20 cellular contexts compared by ENCODE assay signal in the genomic region with DNA sequence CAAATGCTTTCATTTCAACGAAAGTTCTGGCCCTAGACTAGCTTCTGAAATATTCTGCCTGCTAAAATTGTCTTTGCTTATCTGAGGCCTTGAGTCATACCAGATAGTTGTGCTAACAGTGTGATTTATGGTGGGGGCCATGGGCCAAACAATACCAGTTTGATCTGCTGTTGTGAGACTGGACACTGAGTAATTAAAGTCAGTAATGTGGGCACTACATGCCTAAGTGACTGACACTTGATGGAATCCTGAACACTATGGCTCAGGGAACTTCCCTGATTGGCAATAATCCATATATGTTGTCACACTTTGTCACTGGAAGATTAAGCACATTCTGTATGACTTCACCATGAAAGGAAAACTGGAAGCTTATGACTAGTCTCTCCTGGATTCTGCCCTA.
DNase-seq lines count a peak whose midpoint lies in the region; ATAC-seq, FAIRE-seq and TF ChIP-seq lines count a peak whose summit lies in the region.
"Had no signal": no experiment of that assay in that cellular context is flagged by ENCODE, and none has a peak within 500 bp of the region (broad histone marks: within the 10 kb centered on the region; RNA-seq: fewer than 3 reads in every experiment).

No MANE protein-coding gene starts in this region.

- H3K36me3 Mint-ChIP-seq in MCF 10A (ENCODE audit: insufficient read depth, unreplicated experiment) = no peaks in the 10 kb centered on the region
- no peaks in the 10 kb centered on the region for H3K36me3 Mint-ChIP-seq in neural progenitor cell

- H3K36me3 ChIP-seq in breast epithelium (no peaks in the 10 kb centered on the region), bronchial epithelial cell (ENCODE audit: control insufficient read depth, insufficient read depth, low read length) (no peaks in the 10 kb centered on the region), neural progenitor cell (no peaks in the 10 kb centered on the region)
- H3K36me3 ChIP-seq: gastroesophageal sphincter had no signal

- DNase-seq in MCF 10A (ENCODE audit: unreplicated experiment) (peak; percentile 18), breast epithelium (ENCODE audit: low spot score in 2 of 2) (no peak), bronchial epithelial cell (ENCODE audit: low read depth) (peak; percentile 29), right cardiac atrium (peak; percentile 13 to 47 (median 23)), NCI-H748 (lab: John Stamatoyannopoulos, UW; ENCODE audit: unreplicated experiment) (no peak), KBM-7 (no peak), G401 (ENCODE audit: low spot score) (no peak), neural progenitor cell (ENCODE audit: low spot score) (no peak)
- DNase-seq: caudate nucleus; effector memory CD4-positive, alpha-beta T cell; EL; H9; NCI-H1436 treated with DMSO at 0.1 percent for 48 hours; NCI-H446 treated with DMSO at 0.1 percent for 48 hours had no signal

- H3K4me2 ChIP-seq in neural progenitor cell = no peak overlapping the region
- H3K4me2 ChIP-seq: KMS-11 had no signal

- H3K4me3 ChIP-seq in breast epithelium (no peak overlapping the region), bronchial epithelial cell (ENCODE audit: low read depth, low read length) (no peak overlapping the region), right cardiac atrium (ENCODE audit: low read length) (no peak overlapping the region), neural progenitor cell (no peak overlapping the region)
- H3K4me3 ChIP-seq: gastroesophageal sphincter had no signal

- H2AFZ ChIP-seq in neural progenitor cell (replicated peaks) = no peak overlapping the region
- H2AFZ ChIP-seq: parathyroid adenoma had no signal

- no peaks in the 10 kb centered on the region for H3K9me3 Mint-ChIP-seq in MCF 10A (ENCODE audit: unreplicated experiment)
- peaks cover 2% of the 10 kb centered on the region for H3K9me3 Mint-ChIP-seq in neural progenitor cell
- H3K9me3 Mint-ChIP-seq: H9 had no signal

- intact Hi-C loops in MCF 10A (cut with micrococcal nuclease) (no loop called here), breast epithelium (cut with DNase I; ENCODE audit: low total_unique reads) (no loop called here), right cardiac atrium (cut with DNase I) (no loop called here)

- peak; percentile 98 to 99 for ATAC-seq in right cardiac atrium
- ATAC-seq: gastroesophageal sphincter had no signal

- no TSS peak for BruUV-seq in MCF 10A (replicated peaks; lab: Mats Ljungman, UMichigan)

- TF ChIP-seq POLR2A in breast epithelium (IDR thresholded peaks at IDR 0.05) = no peak

- no peaks in the 10 kb centered on the region for H3K9me3 ChIP-seq in breast epithelium
- H3K9me3 ChIP-seq in right cardiac atrium (ENCODE audit: control insufficient read depth, low read length) = no peaks in the 10 kb centered on the region
- H3K9me3 ChIP-seq in neural progenitor cell (ENCODE audit: low read depth) = peaks cover 3% of the 10 kb centered on the region
- H3K9me3 ChIP-seq: gastroesophageal sphincter had no signal

- H3K4me1 ChIP-seq in breast epithelium (no peaks in the 10 kb centered on the region), right cardiac atrium (ENCODE audit: control insufficient read depth, insufficient read depth, low read length) (no peaks in the 10 kb centered on the region), neural progenitor cell (no peaks in the 10 kb centered on the region)
- H3K4me1 ChIP-seq: gastroesophageal sphincter, parathyroid adenoma had no signal

- H3K27me3 Mint-ChIP-seq in MCF 10A (ENCODE audit: insufficient read depth, unreplicated experiment) (peaks cover 63% of the 10 kb centered on the region), neural progenitor cell (ENCODE audit: insufficient read depth, low read depth) (no peaks in the 10 kb centered on the region)

- FAIRE-seq in bronchial epithelial cell (lab: Jason Lieb, UNC) = no peak
- FAIRE-seq: GM12891, keratinocyte had no signal

- in situ Hi-C loops in KBM-7 (cut with MboI; ENCODE audit: low pct_unique_long_range_greater_than_20kb, low sequenced_read_pairs) = no loop called here
- in situ Hi-C loops in G401 (cut with HindIII; ENCODE audit: low sequenced_read_pairs) = no loop called here

- H3K4me1 Mint-ChIP-seq in MCF 10A (ENCODE audit: insufficient read depth, unreplicated experiment) (peaks cover 4% of the 10 kb centered on the region), neural progenitor cell (no peaks in the 10 kb centered on the region)
- H3K4me1 Mint-ChIP-seq: H9 had no signal

- TF ChIP-seq CTCF in MCF 10A (IDR thresholded peaks at IDR 0.05; ENCODE audit: unreplicated experiment) (no peak), breast epithelium (IDR thresholded peaks at IDR 0.05) (no peak), bronchial epithelial cell (IDR thresholded peaks at IDR 0.05; ENCODE audit: insufficient read depth, low read length, severe bottlenecking) (no peak), neural progenitor cell (IDR thresholded peaks at IDR 0.05) (no peak)

- POLR2A ChIA-PET in MCF 10A (lab: Yijun Ruan, JAX) = no interaction called here

- no peaks in the 10 kb centered on the region for H4K20me1 ChIP-seq in neural progenitor cell (ENCODE audit: low read depth)

- H3K27ac ChIP-seq in breast epithelium (no peak overlapping the region), right cardiac atrium (ENCODE audit: low read length) (peak overlapping the region; percentile 2), neural progenitor cell (no peak overlapping the region)
- H3K27ac ChIP-seq: gastroesophageal sphincter, KMS-11, parathyroid adenoma, VCaP had no signal

- H3K27me3 ChIP-seq in breast epithelium = no peaks in the 10 kb centered on the region
- H3K27me3 ChIP-seq in bronchial epithelial cell (ENCODE audit: control insufficient read depth, insufficient read depth, low read length) = no peaks in the 10 kb centered on the region
- H3K27me3 ChIP-seq in right cardiac atrium (ENCODE audit: control insufficient read depth, insufficient read depth) = no peaks in the 10 kb centered on the region
- H3K27me3 ChIP-seq in neural progenitor cell = no peaks in the 10 kb centered on the region
- H3K27me3 ChIP-seq: gastroesophageal sphincter had no signal

- H3F3A ChIP-seq in neural progenitor cell (ENCODE audit: low read depth) = no peaks in the 10 kb centered on the region

- H3K79me2 ChIP-seq in neural progenitor cell (ENCODE audit: low read depth) = no peaks in the 10 kb centered on the region
- H3K79me2 ChIP-seq: parathyroid adenoma had no signal

- H3K4me3 Mint-ChIP-seq in MCF 10A (ENCODE audit: unreplicated experiment) = no peak overlapping the region
- no peak overlapping the region for H3K4me3 Mint-ChIP-seq in neural progenitor cell
- H3K4me3 Mint-ChIP-seq: H9 had no signal

- 12% methylated on average over 1 of the region's 1 CpG for WGBS in right cardiac atrium

- CTCF ChIA-PET in MCF 10A (lab: Yijun Ruan, JAX) = interaction anchor here (0.7 to 0.9 kb wide), 2 partner anchors 224 to 1160 kb away, joined by 3 to 4 read pairs; no protein-coding TSS in a partner anchor

- H3K9ac ChIP-seq in neural progenitor cell = no peak overlapping the region
- H3K9ac ChIP-seq: KMS-11, parathyroid adenoma had no signal

- H3K27ac Mint-ChIP-seq in MCF 10A (ENCODE audit: low read depth, unreplicated experiment) (peak overlapping the region; percentile 79), neural progenitor cell (no peak overlapping the region)
- H3K27ac Mint-ChIP-seq: H9 had no signal

Comparison
In these comparisons a context has a peak if more than half of its experiments do, and no peak if none do; other contexts are left out.
1. DNase-seq: peak in MCF 10A (single experiment), bronchial epithelial cell (single experiment) and right cardiac atrium (3 of 3); none in breast epithelium (0 of 2), NCI-H748 (single experiment), KBM-7 (single experiment), G401 (single experiment) and neural progenitor cell (single experiment).